Comparison of ENCODE assay signal across 17 cellular contexts in genomic region chr1:206568779-206569352, GRCh38. TPM values are rescaled to one million over a fixed set of nuclear protein-coding genes. Genes with fewer than 3 reads are reported as not detected.
DNase-seq lines count a peak whose midpoint lies in the region; ATAC-seq and TF ChIP-seq lines count a peak whose summit lies in the region.
"Had no signal": no experiment of that assay in that cellular context is flagged by ENCODE, and none has a peak within 500 bp of the region (broad histone marks: within the 10 kb centered on the region; RNA-seq: fewer than 3 reads in every experiment).

No MANE protein-coding gene starts in this region.

- peak overlapping the region; percentile 100 for H3K27ac Mint-ChIP-seq in activated naive CD4-positive, alpha-beta T cell treated with anti-CD3 and anti-CD28 coated beads for 36 hours
- peak overlapping the region; percentile 69 for H3K27ac Mint-ChIP-seq in activated B cell treated with CpG ODN at 0.5 μM for 24 hours
- peak overlapping the region; percentile 92 for H3K27ac Mint-ChIP-seq in central memory CD8-positive, alpha-beta T cell (ENCODE audit: low read depth)
- peak overlapping the region; percentile 100 for H3K27ac Mint-ChIP-seq in stimulated activated naive CD8-positive, alpha-beta T cell treated with anti-CD3 and anti-CD28 coated beads, Interleukin-15, Interleukin-2, amounts not matched to agents 100 ng/mL and 50 ng/mL, for 24 hours
- H3K27ac Mint-ChIP-seq in HFFc6: no peak overlapping the region

- peak; percentile 65 for DNase-seq in activated naive CD4-positive, alpha-beta T cell treated with anti-CD3 and anti-CD28 coated beads for 36 hours
- DNase-seq in activated naive CD4-positive, alpha-beta T cell treated with anti-CD3 and anti-CD28 coated beads, Interleukin-2, amount 50 U/mL, for 16 hours: no peak
- DNase-seq in activated B cell treated with CpG ODN at 0.5 μM for 24 hours (no peak), HT-29 (ENCODE audit: low spot score) (no peak), HFFc6 (no peak)
- no peak for DNase-seq in central memory CD8-positive, alpha-beta T cell (ENCODE audit: low spot score in 2 of 2)
- DNase-seq in activated CD8-positive, alpha-beta memory T cell treated with anti-CD3 and anti-CD28 coated beads, Interleukin-2, amount 50 U/mL, for 48 hours: no peak
- DNase-seq: brain microvascular endothelial cell; KBM-7; mucosa of descending colon; NCI-H2107; NCI-H748 treated with DMSO at 0.1 percent for 48 hours; pancreas; SJCRH30; stimulated activated CD4-positive, alpha-beta T cell treated with anti-CD3 and anti-CD28 coated beads, Interleukin-2, amount 100 ng/mL, for 24 hours had no signal

- H3K36me3 Mint-ChIP-seq in activated naive CD4-positive, alpha-beta T cell treated with anti-CD3 and anti-CD28 coated beads for 36 hours (ENCODE audit: low read depth): peaks cover 95% of the 10 kb centered on the region
- H3K36me3 Mint-ChIP-seq in activated B cell treated with CpG ODN at 0.5 μM for 24 hours (ENCODE audit: low read depth): peaks cover 92% of the 10 kb centered on the region
- H3K36me3 Mint-ChIP-seq in central memory CD8-positive, alpha-beta T cell (ENCODE audit: insufficient read depth): peaks cover 62% of the 10 kb centered on the region
- H3K36me3 Mint-ChIP-seq in stimulated activated naive CD8-positive, alpha-beta T cell treated with anti-CD3 and anti-CD28 coated beads, Interleukin-15, Interleukin-2, amounts not matched to agents 100 ng/mL and 50 ng/mL, for 24 hours (ENCODE audit: low read depth): peaks cover 94% of the 10 kb centered on the region
- no peaks in the 10 kb centered on the region for H3K36me3 Mint-ChIP-seq in HFFc6 (ENCODE audit: low read depth)

- no peaks in the 10 kb centered on the region for H3K27me3 Mint-ChIP-seq in activated naive CD4-positive, alpha-beta T cell treated with anti-CD3 and anti-CD28 coated beads for 36 hours (ENCODE audit: low read depth)
- H3K27me3 Mint-ChIP-seq in activated B cell treated with CpG ODN at 0.5 μM for 24 hours (no peaks in the 10 kb centered on the region), HFFc6 (ENCODE audit: insufficient read depth) (peaks cover 25% of the 10 kb centered on the region)
- H3K27me3 Mint-ChIP-seq in central memory CD8-positive, alpha-beta T cell: no peaks in the 10 kb centered on the region
- no peaks in the 10 kb centered on the region for H3K27me3 Mint-ChIP-seq in stimulated activated naive CD8-positive, alpha-beta T cell treated with anti-CD3 and anti-CD28 coated beads, Interleukin-15, Interleukin-2, amounts not matched to agents 100 ng/mL and 50 ng/mL, for 24 hours

- ATAC-seq in activated B cell treated with CpG ODN at 0.5 μM for 24 hours (ENCODE audit: low read depth): no peak
- ATAC-seq in central memory CD8-positive, alpha-beta T cell (replicated peaks; ENCODE audit: extremely low read depth, poor library complexity, severe bottlenecking): no peak
- ATAC-seq: left lobe of liver, pancreas had no signal

- POLR2A ChIA-PET in activated B cell treated with CpG ODN at 0.5 μM for 24 hours (lab: Charles Lee): interaction anchor here (3.0 kb wide), 1 partner anchor 12 kb away, joined by 15 read pairs; no protein-coding TSS in a partner anchor

- CTCF ChIA-PET in activated naive CD4-positive, alpha-beta T cell treated with anti-CD3 and anti-CD28 coated beads for 36 hours (lab: Charles Lee): interaction anchor here (1.1 to 21.2 kb wide), 5 partner anchors 9 to 78 kb away, joined by 3 to 511 read pairs (median 70); no protein-coding TSS in a partner anchor
- CTCF ChIA-PET in activated B cell treated with CpG ODN at 0.5 μM for 24 hours (lab: Charles Lee): interaction anchor here (1.0 to 1.1 kb wide), 2 partner anchors 13 to 24 kb away, joined by 3 to 4 read pairs; no protein-coding TSS in a partner anchor

- no peaks in the 10 kb centered on the region for H3K9me3 Mint-ChIP-seq in activated naive CD4-positive, alpha-beta T cell treated with anti-CD3 and anti-CD28 coated beads for 36 hours
- no peaks in the 10 kb centered on the region for H3K9me3 Mint-ChIP-seq in activated B cell treated with CpG ODN at 0.5 μM for 24 hours
- H3K9me3 Mint-ChIP-seq in central memory CD8-positive, alpha-beta T cell: no peaks in the 10 kb centered on the region
- no peaks in the 10 kb centered on the region for H3K9me3 Mint-ChIP-seq in stimulated activated naive CD8-positive, alpha-beta T cell treated with anti-CD3 and anti-CD28 coated beads, Interleukin-15, Interleukin-2, amounts not matched to agents 100 ng/mL and 50 ng/mL, for 24 hours
- H3K9me3 Mint-ChIP-seq in HFFc6: no peaks in the 10 kb centered on the region

- no peak for TF ChIP-seq CTCF in activated B cell treated with CpG ODN at 0.5 μM for 24 hours (IDR thresholded peaks at IDR 0.05)
- TF ChIP-seq CTCF in HFFc6 (IDR thresholded peaks at IDR 0.05): no peak

- peak overlapping the region; percentile 82 for H3K4me3 Mint-ChIP-seq in activated naive CD4-positive, alpha-beta T cell treated with anti-CD3 and anti-CD28 coated beads for 36 hours
- H3K4me3 Mint-ChIP-seq in activated B cell treated with CpG ODN at 0.5 μM for 24 hours (no peak overlapping the region), HFFc6 (no peak overlapping the region)
- peak overlapping the region; percentile 95 for H3K4me3 Mint-ChIP-seq in central memory CD8-positive, alpha-beta T cell
- peak overlapping the region; percentile 98 for H3K4me3 Mint-ChIP-seq in stimulated activated naive CD8-positive, alpha-beta T cell treated with anti-CD3 and anti-CD28 coated beads, Interleukin-15, Interleukin-2, amounts not matched to agents 100 ng/mL and 50 ng/mL, for 24 hours

- peaks cover 97% of the 10 kb centered on the region for H3K4me1 Mint-ChIP-seq in activated naive CD4-positive, alpha-beta T cell treated with anti-CD3 and anti-CD28 coated beads for 36 hours (ENCODE audit: low read depth)
- peaks cover 97% of the 10 kb centered on the region for H3K4me1 Mint-ChIP-seq in activated B cell treated with CpG ODN at 0.5 μM for 24 hours
- peaks cover 90% of the 10 kb centered on the region for H3K4me1 Mint-ChIP-seq in central memory CD8-positive, alpha-beta T cell
- H3K4me1 Mint-ChIP-seq in stimulated activated naive CD8-positive, alpha-beta T cell treated with anti-CD3 and anti-CD28 coated beads, Interleukin-15, Interleukin-2, amounts not matched to agents 100 ng/mL and 50 ng/mL, for 24 hours (ENCODE audit: low read depth): peaks cover 100% of the 10 kb centered on the region
- H3K4me1 Mint-ChIP-seq in HFFc6 (ENCODE audit: low read depth): peaks cover 5% of the 10 kb centered on the region; the same call in 1 of the 2 replicates

- intact Hi-C loops in activated naive CD4-positive, alpha-beta T cell treated with anti-CD3 and anti-CD28 coated beads for 36 hours (cut with micrococcal nuclease): loop anchor here (1.0 kb wide), 1 partner anchor 9 kb away; no protein-coding TSS in a partner anchor
- intact Hi-C loops in activated B cell treated with CpG ODN at 0.5 μM for 24 hours (cut with micrococcal nuclease): no loop called here

RNA-seq across cellular contexts. Expression of gene EIF2D, which starts 43.4 kb away (rescaled TPM):
- 100 to 1,000 TPM; 116 to 122 TPM for total RNA-seq in activated naive CD4-positive, alpha-beta T cell treated with anti-CD3 and anti-CD28 coated beads for 36 hours
- 61.2 and 65.4 TPM in 2 replicates for total RNA-seq in activated B cell treated with CpG ODN at 0.5 μM for 24 hours
- 46.0 and 47.4 TPM in 2 replicates for total RNA-seq in HT-29 (2014; rRNA removed; shearing (Covaris generic))
- total RNA-seq in HFFc6 (2021; fragmentation: NEBNext Ultra II Directional; extraction: Animal tissue kit (Norgen Biotek cat#: 25700)): 10 to 100 TPM; 38.9 to 48.3 (median 43.2) TPM

Comparison
In these comparisons a context has a peak if more than half of its experiments do, and no peak if none do; other contexts are left out.
1. H3K4me3 Mint-ChIP-seq: peak in activated naive CD4-positive, alpha-beta T cell treated with anti-CD3 and anti-CD28 coated beads for 36 hours (single experiment), central memory CD8-positive, alpha-beta T cell (single experiment) and stimulated activated naive CD8-positive, alpha-beta T cell treated with anti-CD3 and anti-CD28 coated beads, Interleukin-15, Interleukin-2, amounts not matched to agents 100 ng/mL and 50 ng/mL, for 24 hours (single experiment); none in activated B cell treated with CpG ODN at 0.5 μM for 24 hours (single experiment) and HFFc6 (single experiment).